ENCODE assay signal across 8 cellular contexts in genomic region chr5:169300468-169301385, GRCh38. TPM values are rescaled to one million over a fixed set of nuclear protein-coding genes. Genes with fewer than 3 reads are reported as not detected.
DNase-seq lines count a peak whose midpoint lies in the region; ATAC-seq and TF ChIP-seq lines count a peak whose summit lies in the region.

Gene SLIT3 (minus strand): TSS chr5:169301139. CDS start chr5:169300709, 430 bp downstream.

- no peaks in the 10 kb centered on the region for H3K9me3 ChIP-seq in prostate gland

- intact Hi-C loops in Right ventricle myocardium inferior (cut with DNase I) (loop anchor here (5.0 to 10.0 kb wide), 3 partner anchors 186 to 1036 kb away; no protein-coding TSS in a partner anchor), prostate gland (cut with DNase I) (loop anchor here (2.0 to 10.0 kb wide), 5 partner anchors 202 to 623 kb away; no protein-coding TSS in a partner anchor)

- H3K27me3 ChIP-seq in prostate gland (replicated peaks; ENCODE audit: insufficient read depth) = no peaks in the 10 kb centered on the region

- peak within 1 kb of the TSS; percentile 35 to 42 for H3K4me3 ChIP-seq in prostate gland

- DNase-seq in GM04503 (ENCODE audit: low read depth) (peak; percentile 58), SW 1271 (lab: John Stamatoyannopoulos, UW) (peak; percentile 27 to 64), Right ventricle myocardium inferior (ENCODE audit: missing footprints) (peak; percentile 82), prostate gland (ENCODE audit: low spot score) (peak; percentile 47), OCI-M2 (lab: John Stamatoyannopoulos, UW; ENCODE audit: unreplicated experiment) (no peak), NCI-H187 treated with DMSO at 0.1 percent for 48 hours (lab: John Stamatoyannopoulos, UW) (no peak)

- ATAC-seq in Right ventricle myocardium inferior (peak; percentile 83), HG03442 (IDR thresholded peaks at IDR 0.05; ENCODE audit: unreplicated experiment) (no peak), GM19351 (IDR thresholded peaks at IDR 0.05; ENCODE audit: unreplicated experiment) (no peak)

- no peaks in the 10 kb centered on the region for H3K4me1 ChIP-seq in prostate gland (replicated peaks)

- TF ChIP-seq CTCF in prostate gland (IDR thresholded peaks at IDR 0.05) = no peak

- WGBS in prostate gland = under 1% methylated on average over 91 of the region's 101 CpGs

- no peak for TF ChIP-seq POLR2A in prostate gland (IDR thresholded peaks at IDR 0.05)

- H3K27ac ChIP-seq in prostate gland = peak within 1 kb of the TSS in 1 of 2 donors; percentile 30

- H3K36me3 ChIP-seq in prostate gland = no peaks in the 10 kb centered on the region

RNA-seq across cellular contexts. Expression of gene SLIT3, which starts in this region (rescaled TPM):
- total RNA-seq in Right ventricle myocardium inferior = 12.4 TPM
- total RNA-seq in prostate gland = 1 to 10 TPM; 8.3 TPM

Comparison
In these comparisons a context has a peak if more than half of its experiments do, and no peak if none do; other contexts are left out.
1. DNase-seq: peak in GM04503 (single experiment), SW 1271 (2 of 2), Right ventricle myocardium inferior (single experiment) and prostate gland (single experiment); none in OCI-M2 (single experiment) and NCI-H187 treated with DMSO at 0.1 percent for 48 hours (single experiment).